In the genomic region with DNA sequence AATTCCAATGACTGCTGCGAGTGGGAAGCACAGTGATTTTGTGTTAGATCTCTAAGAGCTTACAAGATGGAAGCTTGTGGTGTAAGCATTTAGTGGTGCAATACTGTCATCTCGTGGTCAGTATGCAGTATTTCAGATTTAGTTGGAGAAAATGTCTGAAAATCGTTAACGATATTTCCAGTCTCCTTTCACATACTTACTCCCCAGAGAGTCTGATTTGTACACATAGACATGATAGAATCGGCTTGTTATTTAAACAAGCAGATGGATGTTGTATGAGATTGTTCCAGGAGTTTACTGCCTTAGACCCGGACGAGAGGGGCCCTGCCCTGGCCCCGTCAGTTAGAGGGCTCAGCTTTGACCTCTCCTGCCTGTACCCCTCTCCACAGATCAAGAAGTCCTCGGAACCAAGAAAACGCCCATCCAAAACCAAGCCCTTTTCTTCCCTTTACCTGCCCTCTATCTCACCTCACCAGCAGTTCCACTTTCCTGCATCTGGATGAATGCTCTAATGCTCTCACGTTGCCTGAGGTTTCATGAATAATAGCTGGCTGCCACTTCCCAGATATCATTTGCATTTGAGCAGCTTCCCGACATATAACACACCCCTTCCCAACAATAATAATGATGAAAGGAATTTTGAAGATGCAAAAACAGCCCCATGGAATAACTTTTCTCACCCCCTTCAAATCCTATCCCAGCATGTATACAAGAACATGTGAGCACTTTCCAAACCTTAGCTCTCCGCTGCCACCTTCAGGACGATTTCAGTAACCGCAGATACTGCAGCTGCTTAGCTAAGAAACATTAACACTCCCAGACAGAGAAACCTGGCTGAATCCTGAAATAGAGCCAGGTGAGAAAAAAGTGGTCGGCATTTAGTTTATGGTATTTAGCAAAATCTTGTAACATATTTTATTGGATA, we compare ENCODE assay signal across 8 cellular contexts.
DNase-seq lines count a peak whose midpoint lies in the region; ATAC-seq and FAIRE-seq lines count a peak whose summit lies in the region.

No MANE protein-coding gene starts in this region.

- DNase-seq in Ammon's horn (ENCODE audit: low spot score) (peak; percentile 95), NCI-H345 treated with DMSO at 0.1 percent for 48 hours (lab: John Stamatoyannopoulos, UW; ENCODE audit: unreplicated experiment) (peak; percentile 83), left colon (peak; percentile 61 to 66)
- peak; percentile 42 for DNase-seq in activated CD4-positive, alpha-beta T cell treated with anti-CD3 and anti-CD28 coated beads for 1 hour
- DNase-seq in stimulated activated CD4-positive, alpha-beta T cell treated with anti-CD3 and anti-CD28 coated beads, Interleukin-1b, Interleukin-23, amount 100 ng/mL, for 4 hours (ENCODE audit: low read depth in 2 of 2) = peak; percentile 39 to 59

- ATAC-seq in GM19035 (IDR thresholded peaks at IDR 0.05; ENCODE audit: unreplicated experiment) (peak; percentile 84), HG03354 (IDR thresholded peaks at IDR 0.05; ENCODE audit: poor library complexity, severe bottlenecking, unreplicated experiment) (peak; percentile 85), left colon (peak; percentile 94)

- intact Hi-C loops in left colon (cut with DNase I, micrococcal nuclease) = loop anchor here in 1 of 2 donors (5.0 to 10.0 kb wide), 3 partner anchors 231 to 1898 kb away; a partner anchor contains a TSS

- FAIRE-seq in colon (lab: Jason Lieb, UNC) = peak; percentile 77

Comparison
In these comparisons a context has a peak if more than half of its experiments do, and no peak if none do; other contexts are left out.
1. Peak in every context shown above with its lines: DNase-seq and ATAC-seq.
2. DNase-seq: peak in every context shown above with its lines; median percentile 95 in Ammon's horn; 83 in NCI-H345 treated with DMSO at 0.1 percent for 48 hours; 64 in left colon; 49 in stimulated activated CD4-positive, alpha-beta T cell treated with anti-CD3 and anti-CD28 coated beads, Interleukin-1b, Interleukin-23, amount 100 ng/mL, for 4 hours; 42 in activated CD4-positive, alpha-beta T cell treated with anti-CD3 and anti-CD28 coated beads for 1 hour.